1 cellular context compared by ENCODE assay signal in genomic region chr12:120292661-120293531, GRCh38.
TF ChIP-seq lines count a peak whose summit lies in the region.

Gene RNU4-1 (minus strand): TSS chr12:120293237.

TF ChIP-seq in HepG2, 621 proteins besides CTCF, POLR2A, EP300 and RAD21 (continued from another document and continues in another):
- no peak; the same call in 1 of the 2 replicates for TF ChIP-seq AHDC1 (CRISPR knock-in tag; IDR thresholded peaks at IDR 0.05; ENCODE audit: borderline replicate concordance)
- peak; percentile 83 for TF ChIP-seq ZNF740 (CRISPR knock-in tag; IDR thresholded peaks at IDR 0.05)
- no peak for TF ChIP-seq GRHL1 (CRISPR knock-in tag; conservative IDR thresholded peaks at IDR 0.05)
- TF ChIP-seq ZBTB46 (CRISPR knock-in tag; IDR thresholded peaks at IDR 0.05; ENCODE audit: borderline replicate concordance), result no peak
- TF ChIP-seq NKX3-1 (CRISPR knock-in tag; IDR thresholded peaks at IDR 0.05), result peak; percentile 93; the same call in 1 of the 2 replicates
- TF ChIP-seq NCOA2 (CRISPR knock-in tag; IDR thresholded peaks at IDR 0.05), result peak; percentile 68; the same call in 1 of the 2 replicates
- TF ChIP-seq JDP2 (CRISPR knock-in tag; IDR thresholded peaks at IDR 0.05; ENCODE audit: borderline replicate concordance), result no peak
- TF ChIP-seq CCDC6 (CRISPR knock-in tag; IDR thresholded peaks at IDR 0.05), result peak; percentile 24; the same call in 1 of the 2 replicates
- no peak for TF ChIP-seq FOXM1 (CRISPR knock-in tag; IDR thresholded peaks at IDR 0.05)
- TF ChIP-seq NAIF1 (CRISPR knock-in tag; IDR thresholded peaks at IDR 0.05; ENCODE audit: borderline replicate concordance), result 0 out of 2 replicates have a peak, but pooled peaks have one; percentile 11
- TF ChIP-seq ZNF10 (CRISPR knock-in tag; IDR thresholded peaks at IDR 0.05; ENCODE audit: borderline replicate concordance, low read depth), result no peak
- peak; percentile 63; the same call in 1 of the 2 replicates for TF ChIP-seq SIN3B (IDR thresholded peaks at IDR 0.05; ENCODE audit: low read length)
- TF ChIP-seq PHF21A (CRISPR knock-in tag; IDR thresholded peaks at IDR 0.05), result peak; percentile 74
- TF ChIP-seq SNAI1 (CRISPR knock-in tag; IDR thresholded peaks at IDR 0.05; ENCODE audit: borderline replicate concordance), result peak; percentile 73; the same call in 1 of the 2 replicates
- TF ChIP-seq HOXA9 (CRISPR knock-in tag; IDR thresholded peaks at IDR 0.05; ENCODE audit: borderline replicate concordance), result peak; percentile 82
- TF ChIP-seq MLXIP (CRISPR knock-in tag; IDR thresholded peaks at IDR 0.05; ENCODE audit: borderline replicate concordance), result no peak
- 0 out of 2 replicates have a peak, but pooled peaks have one; percentile 45 for TF ChIP-seq MYNN (CRISPR knock-in tag; IDR thresholded peaks at IDR 0.05; ENCODE audit: low read depth)
- TF ChIP-seq PLSCR1 (CRISPR knock-in tag; IDR thresholded peaks at IDR 0.05; ENCODE audit: borderline replicate concordance), result no peak
- peak; percentile 84 for TF ChIP-seq SIX1 (CRISPR knock-in tag; IDR thresholded peaks at IDR 0.05; ENCODE audit: borderline replicate concordance)
- TF ChIP-seq HCFC1 (IDR thresholded peaks at IDR 0.05; ENCODE audit: low read depth, low read length), result no peak; the same call in 1 of the 2 replicates
- TF ChIP-seq SMARCC2 (IDR thresholded peaks at IDR 0.05), result no peak
- no peak for TF ChIP-seq AHR (CRISPR knock-in tag; IDR thresholded peaks at IDR 0.05)
- no peak for TF ChIP-seq ATM (IDR thresholded peaks at IDR 0.05; ENCODE audit: borderline replicate concordance)
- TF ChIP-seq THRA (CRISPR knock-in tag; IDR thresholded peaks at IDR 0.05; ENCODE audit: borderline replicate concordance), result peak; percentile 77; the same call in 1 of the 2 replicates
- no peak for TF ChIP-seq JUND (CRISPR knock-in tag; IDR thresholded peaks at IDR 0.05)
- TF ChIP-seq SP5 (CRISPR knock-in tag; IDR thresholded peaks at IDR 0.05; ENCODE audit: borderline replicate concordance, low read depth), result peak; percentile 42; the same call in 1 of the 2 replicates
- TF ChIP-seq ZSCAN21 (CRISPR knock-in tag; IDR thresholded peaks at IDR 0.05; ENCODE audit: borderline replicate concordance), result no peak
- no peak for TF ChIP-seq PLRG1 (conservative IDR thresholded peaks at IDR 0.05)
- TF ChIP-seq ZSCAN5A (CRISPR knock-in tag; IDR thresholded peaks at IDR 0.05; ENCODE audit: borderline replicate concordance), result peak; percentile 52; the same call in 1 of the 2 replicates
- no peak; the same call in 1 of the 2 replicates for TF ChIP-seq NFKB2 (CRISPR knock-in tag; IDR thresholded peaks at IDR 0.05; ENCODE audit: borderline replicate concordance)
- no peak for TF ChIP-seq ZFP91 (CRISPR knock-in tag; IDR thresholded peaks at IDR 0.05; ENCODE audit: borderline replicate concordance)
- TF ChIP-seq BRF2 (CRISPR knock-in tag; IDR thresholded peaks at IDR 0.05), result peak; percentile 90
- TF ChIP-seq ZNF275 (CRISPR knock-in tag; IDR thresholded peaks at IDR 0.05; ENCODE audit: borderline replicate concordance), result no peak; the same call in 1 of the 2 replicates
- TF ChIP-seq PITX1 (CRISPR knock-in tag; IDR thresholded peaks at IDR 0.05), result no peak
